In the genomic region with DNA sequence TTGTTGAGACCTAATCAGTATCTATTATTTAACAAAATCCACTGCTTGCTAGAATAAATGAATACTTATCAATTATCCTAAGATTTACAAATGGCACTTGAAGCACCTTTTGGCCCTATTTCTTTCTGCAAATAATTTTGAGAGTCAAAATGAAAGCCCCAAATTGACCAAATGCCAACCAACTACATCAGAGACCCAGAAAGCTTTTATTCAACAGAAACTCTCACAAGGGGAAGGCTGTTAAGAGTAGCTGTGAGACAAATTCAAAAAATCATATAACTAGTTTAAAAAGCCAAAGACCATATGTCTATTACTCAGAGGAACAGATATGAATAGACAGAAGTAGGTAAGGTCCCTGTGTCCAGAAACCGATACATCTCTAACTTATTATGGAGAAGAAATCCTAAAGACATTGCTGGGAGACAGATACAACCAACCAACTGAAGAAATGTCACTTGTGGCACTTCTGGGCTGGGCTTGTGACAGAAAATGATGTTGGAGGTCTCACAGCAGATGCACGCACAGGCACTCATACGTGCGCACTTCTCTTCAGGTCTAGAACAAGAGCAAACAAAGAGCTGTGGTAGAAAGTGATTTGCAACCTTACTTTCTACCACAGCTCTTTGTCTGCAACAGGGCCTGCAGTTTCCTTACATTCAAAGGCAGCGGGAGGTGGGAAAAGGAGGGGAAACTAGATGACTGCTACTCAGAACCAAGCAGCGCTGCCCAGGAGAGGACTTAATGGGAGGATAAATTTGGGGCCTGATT, we compare ENCODE assay signal across 1 cellular context.
TF ChIP-seq lines count a peak whose summit lies in the region.

No MANE protein-coding gene starts in this region.

TF ChIP-seq in GM12878, 131 proteins besides CTCF, POLR2A, EP300 and RAD21 (continued from another document and continues in another):
- TF ChIP-seq ZNF592 (IDR thresholded peaks at IDR 0.05) (no peak), BCL11A (IDR thresholded peaks at IDR 0.05; ENCODE audit: low read depth, low read length) (peak; percentile 64; the same call in 1 of the 2 replicates), NR2C2 (IDR thresholded peaks at IDR 0.05; ENCODE audit: borderline replicate concordance, control insufficient read depth, insufficient read length, low read depth) (no peak), ASH2L (IDR thresholded peaks at IDR 0.05; ENCODE audit: borderline replicate concordance, low read depth) (no peak), MEF2B (IDR thresholded peaks at IDR 0.05; ENCODE audit: partially characterized antibody, poor library complexity, severe bottlenecking) (peak; percentile 47), ATF7 (IDR thresholded peaks at IDR 0.05; ENCODE audit: low read depth) (peak; percentile 70), MYC (IDR thresholded peaks at IDR 0.05; ENCODE audit: insufficient read depth, insufficient read length, insufficient replicate concordance, low read length, severe bottlenecking) (no peak), SRF (IDR thresholded peaks at IDR 0.05; ENCODE audit: low read depth in 2 of 2, low read length in 2 of 2) (no peak), ZBED1 (IDR thresholded peaks at IDR 0.05; ENCODE audit: borderline replicate concordance) (no peak), NRF1 (conservative IDR thresholded peaks at IDR 0.05; ENCODE audit: low read depth, low read length) (0 out of 2 replicates have a peak, but pooled peaks have one; percentile 15), ATF3 (IDR thresholded peaks at IDR 0.05; ENCODE audit: borderline replicate concordance, extremely low read depth, low read depth, low read length) (no peak), CBFB (IDR thresholded peaks at IDR 0.05; ENCODE audit: low read depth) (no peak), CHD2 (IDR thresholded peaks at IDR 0.05; ENCODE audit: borderline replicate concordance, low read depth, low read length) (peak; percentile 77), NR2C1 (IDR thresholded peaks at IDR 0.05) (no peak)
- TF ChIP-seq, protein P1, sequence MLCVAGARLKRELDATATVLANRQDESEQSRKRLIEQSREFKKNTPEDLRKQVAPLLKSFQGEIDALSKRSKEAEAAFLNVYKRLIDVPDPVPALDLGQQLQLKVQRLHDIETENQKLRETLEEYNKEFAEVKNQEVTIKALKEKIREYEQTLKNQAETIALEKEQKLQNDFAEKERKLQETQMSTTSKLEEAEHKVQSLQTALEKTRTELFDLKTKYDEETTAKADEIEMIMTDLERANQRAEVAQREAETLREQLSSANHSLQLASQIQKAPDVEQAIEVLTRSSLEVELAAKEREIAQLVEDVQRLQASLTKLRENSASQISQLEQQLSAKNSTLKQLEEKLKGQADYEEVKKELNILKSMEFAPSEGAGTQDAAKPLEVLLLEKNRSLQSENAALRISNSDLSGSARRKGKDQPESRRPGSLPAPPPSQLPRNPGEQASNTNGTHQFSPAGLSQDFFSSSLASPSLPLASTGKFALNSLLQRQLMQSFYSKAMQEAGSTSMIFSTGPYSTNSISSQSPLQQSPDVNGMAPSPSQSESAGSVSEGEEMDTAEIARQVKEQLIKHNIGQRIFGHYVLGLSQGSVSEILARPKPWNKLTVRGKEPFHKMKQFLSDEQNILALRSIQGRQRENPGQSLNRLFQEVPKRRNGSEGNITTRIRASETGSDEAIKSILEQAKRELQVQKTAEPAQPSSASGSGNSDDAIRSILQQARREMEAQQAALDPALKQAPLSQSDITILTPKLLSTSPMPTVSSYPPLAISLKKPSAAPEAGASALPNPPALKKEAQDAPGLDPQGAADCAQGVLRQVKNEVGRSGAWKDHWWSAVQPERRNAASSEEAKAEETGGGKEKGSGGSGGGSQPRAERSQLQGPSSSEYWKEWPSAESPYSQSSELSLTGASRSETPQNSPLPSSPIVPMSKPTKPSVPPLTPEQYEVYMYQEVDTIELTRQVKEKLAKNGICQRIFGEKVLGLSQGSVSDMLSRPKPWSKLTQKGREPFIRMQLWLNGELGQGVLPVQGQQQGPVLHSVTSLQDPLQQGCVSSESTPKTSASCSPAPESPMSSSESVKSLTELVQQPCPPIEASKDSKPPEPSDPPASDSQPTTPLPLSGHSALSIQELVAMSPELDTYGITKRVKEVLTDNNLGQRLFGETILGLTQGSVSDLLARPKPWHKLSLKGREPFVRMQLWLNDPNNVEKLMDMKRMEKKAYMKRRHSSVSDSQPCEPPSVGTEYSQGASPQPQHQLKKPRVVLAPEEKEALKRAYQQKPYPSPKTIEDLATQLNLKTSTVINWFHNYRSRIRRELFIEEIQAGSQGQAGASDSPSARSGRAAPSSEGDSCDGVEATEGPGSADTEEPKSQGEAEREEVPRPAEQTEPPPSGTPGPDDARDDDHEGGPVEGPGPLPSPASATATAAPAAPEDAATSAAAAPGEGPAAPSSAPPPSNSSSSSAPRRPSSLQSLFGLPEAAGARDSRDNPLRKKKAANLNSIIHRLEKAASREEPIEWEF (IDR thresholded peaks at IDR 0.05; ENCODE audit: insufficient replicate concordance, low read depth, low read length): peak; percentile 34
- TF ChIP-seq, protein P2, sequence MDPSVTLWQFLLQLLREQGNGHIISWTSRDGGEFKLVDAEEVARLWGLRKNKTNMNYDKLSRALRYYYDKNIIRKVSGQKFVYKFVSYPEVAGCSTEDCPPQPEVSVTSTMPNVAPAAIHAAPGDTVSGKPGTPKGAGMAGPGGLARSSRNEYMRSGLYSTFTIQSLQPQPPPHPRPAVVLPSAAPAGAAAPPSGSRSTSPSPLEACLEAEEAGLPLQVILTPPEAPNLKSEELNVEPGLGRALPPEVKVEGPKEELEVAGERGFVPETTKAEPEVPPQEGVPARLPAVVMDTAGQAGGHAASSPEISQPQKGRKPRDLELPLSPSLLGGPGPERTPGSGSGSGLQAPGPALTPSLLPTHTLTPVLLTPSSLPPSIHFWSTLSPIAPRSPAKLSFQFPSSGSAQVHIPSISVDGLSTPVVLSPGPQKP (IDR thresholded peaks at IDR 0.05; ENCODE audit: low read depth, low read length): no peak
- TF ChIP-seq, protein P3, sequence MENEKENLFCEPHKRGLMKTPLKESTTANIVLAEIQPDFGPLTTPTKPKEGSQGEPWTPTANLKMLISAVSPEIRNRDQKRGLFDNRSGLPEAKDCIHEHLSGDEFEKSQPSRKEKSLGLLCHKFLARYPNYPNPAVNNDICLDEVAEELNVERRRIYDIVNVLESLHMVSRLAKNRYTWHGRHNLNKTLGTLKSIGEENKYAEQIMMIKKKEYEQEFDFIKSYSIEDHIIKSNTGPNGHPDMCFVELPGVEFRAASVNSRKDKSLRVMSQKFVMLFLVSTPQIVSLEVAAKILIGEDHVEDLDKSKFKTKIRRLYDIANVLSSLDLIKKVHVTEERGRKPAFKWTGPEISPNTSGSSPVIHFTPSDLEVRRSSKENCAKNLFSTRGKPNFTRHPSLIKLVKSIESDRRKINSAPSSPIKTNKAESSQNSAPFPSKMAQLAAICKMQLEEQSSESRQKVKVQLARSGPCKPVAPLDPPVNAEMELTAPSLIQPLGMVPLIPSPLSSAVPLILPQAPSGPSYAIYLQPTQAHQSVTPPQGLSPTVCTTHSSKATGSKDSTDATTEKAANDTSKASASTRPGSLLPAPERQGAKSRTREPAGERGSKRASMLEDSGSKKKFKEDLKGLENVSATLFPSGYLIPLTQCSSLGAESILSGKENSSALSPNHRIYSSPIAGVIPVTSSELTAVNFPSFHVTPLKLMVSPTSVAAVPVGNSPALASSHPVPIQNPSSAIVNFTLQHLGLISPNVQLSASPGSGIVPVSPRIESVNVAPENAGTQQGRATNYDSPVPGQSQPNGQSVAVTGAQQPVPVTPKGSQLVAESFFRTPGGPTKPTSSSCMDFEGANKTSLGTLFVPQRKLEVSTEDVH (IDR thresholded peaks at IDR 0.05; ENCODE audit: low read depth, partially characterized antibody): no peak
- TF ChIP-seq, protein P4, sequence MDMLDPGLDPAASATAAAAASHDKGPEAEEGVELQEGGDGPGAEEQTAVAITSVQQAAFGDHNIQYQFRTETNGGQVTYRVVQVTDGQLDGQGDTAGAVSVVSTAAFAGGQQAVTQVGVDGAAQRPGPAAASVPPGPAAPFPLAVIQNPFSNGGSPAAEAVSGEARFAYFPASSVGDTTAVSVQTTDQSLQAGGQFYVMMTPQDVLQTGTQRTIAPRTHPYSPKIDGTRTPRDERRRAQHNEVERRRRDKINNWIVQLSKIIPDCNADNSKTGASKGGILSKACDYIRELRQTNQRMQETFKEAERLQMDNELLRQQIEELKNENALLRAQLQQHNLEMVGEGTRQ (IDR thresholded peaks at IDR 0.05; ENCODE audit: borderline replicate concordance, low read depth, low read length): no peak
- TF ChIP-seq, protein P5, sequence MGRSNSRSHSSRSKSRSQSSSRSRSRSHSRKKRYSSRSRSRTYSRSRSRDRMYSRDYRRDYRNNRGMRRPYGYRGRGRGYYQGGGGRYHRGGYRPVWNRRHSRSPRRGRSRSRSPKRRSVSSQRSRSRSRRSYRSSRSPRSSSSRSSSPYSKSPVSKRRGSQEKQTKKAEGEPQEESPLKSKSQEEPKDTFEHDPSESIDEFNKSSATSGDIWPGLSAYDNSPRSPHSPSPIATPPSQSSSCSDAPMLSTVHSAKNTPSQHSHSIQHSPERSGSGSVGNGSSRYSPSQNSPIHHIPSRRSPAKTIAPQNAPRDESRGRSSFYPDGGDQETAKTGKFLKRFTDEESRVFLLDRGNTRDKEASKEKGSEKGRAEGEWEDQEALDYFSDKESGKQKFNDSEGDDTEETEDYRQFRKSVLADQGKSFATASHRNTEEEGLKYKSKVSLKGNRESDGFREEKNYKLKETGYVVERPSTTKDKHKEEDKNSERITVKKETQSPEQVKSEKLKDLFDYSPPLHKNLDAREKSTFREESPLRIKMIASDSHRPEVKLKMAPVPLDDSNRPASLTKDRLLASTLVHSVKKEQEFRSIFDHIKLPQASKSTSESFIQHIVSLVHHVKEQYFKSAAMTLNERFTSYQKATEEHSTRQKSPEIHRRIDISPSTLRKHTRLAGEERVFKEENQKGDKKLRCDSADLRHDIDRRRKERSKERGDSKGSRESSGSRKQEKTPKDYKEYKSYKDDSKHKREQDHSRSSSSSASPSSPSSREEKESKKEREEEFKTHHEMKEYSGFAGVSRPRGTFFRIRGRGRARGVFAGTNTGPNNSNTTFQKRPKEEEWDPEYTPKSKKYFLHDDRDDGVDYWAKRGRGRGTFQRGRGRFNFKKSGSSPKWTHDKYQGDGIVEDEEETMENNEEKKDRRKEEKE (IDR thresholded peaks at IDR 0.05): no peak
- TF ChIP-seq, protein P6, sequence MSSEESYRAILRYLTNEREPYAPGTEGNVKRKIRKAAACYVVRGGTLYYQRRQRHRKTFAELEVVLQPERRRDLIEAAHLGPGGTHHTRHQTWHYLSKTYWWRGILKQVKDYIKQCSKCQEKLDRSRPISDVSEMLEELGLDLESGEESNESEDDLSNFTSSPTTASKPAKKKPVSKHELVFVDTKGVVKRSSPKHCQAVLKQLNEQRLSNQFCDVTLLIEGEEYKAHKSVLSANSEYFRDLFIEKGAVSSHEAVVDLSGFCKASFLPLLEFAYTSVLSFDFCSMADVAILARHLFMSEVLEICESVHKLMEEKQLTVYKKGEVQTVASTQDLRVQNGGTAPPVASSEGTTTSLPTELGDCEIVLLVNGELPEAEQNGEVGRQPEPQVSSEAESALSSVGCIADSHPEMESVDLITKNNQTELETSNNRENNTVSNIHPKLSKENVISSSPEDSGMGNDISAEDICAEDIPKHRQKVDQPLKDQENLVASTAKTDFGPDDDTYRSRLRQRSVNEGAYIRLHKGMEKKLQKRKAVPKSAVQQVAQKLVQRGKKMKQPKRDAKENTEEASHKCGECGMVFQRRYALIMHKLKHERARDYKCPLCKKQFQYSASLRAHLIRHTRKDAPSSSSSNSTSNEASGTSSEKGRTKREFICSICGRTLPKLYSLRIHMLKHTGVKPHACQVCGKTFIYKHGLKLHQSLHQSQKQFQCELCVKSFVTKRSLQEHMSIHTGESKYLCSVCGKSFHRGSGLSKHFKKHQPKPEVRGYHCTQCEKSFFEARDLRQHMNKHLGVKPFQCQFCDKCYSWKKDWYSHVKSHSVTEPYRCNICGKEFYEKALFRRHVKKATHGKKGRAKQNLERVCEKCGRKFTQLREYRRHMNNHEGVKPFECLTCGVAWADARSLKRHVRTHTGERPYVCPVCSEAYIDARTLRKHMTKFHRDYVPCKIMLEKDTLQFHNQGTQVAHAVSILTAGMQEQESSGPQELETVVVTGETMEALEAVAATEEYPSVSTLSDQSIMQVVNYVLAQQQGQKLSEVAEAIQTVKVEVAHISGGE (CRISPR knock-in tag; IDR thresholded peaks at IDR 0.05): no peak
- TF ChIP-seq, protein P7, sequence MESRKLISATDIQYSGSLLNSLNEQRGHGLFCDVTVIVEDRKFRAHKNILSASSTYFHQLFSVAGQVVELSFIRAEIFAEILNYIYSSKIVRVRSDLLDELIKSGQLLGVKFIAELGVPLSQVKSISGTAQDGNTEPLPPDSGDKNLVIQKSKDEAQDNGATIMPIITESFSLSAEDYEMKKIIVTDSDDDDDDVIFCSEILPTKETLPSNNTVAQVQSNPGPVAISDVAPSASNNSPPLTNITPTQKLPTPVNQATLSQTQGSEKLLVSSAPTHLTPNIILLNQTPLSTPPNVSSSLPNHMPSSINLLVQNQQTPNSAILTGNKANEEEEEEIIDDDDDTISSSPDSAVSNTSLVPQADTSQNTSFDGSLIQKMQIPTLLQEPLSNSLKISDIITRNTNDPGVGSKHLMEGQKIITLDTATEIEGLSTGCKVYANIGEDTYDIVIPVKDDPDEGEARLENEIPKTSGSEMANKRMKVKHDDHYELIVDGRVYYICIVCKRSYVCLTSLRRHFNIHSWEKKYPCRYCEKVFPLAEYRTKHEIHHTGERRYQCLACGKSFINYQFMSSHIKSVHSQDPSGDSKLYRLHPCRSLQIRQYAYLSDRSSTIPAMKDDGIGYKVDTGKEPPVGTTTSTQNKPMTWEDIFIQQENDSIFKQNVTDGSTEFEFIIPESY (IDR thresholded peaks at IDR 0.05): no peak
